Comparison of ENCODE assay signal across 14 cellular contexts in the genomic region with DNA sequence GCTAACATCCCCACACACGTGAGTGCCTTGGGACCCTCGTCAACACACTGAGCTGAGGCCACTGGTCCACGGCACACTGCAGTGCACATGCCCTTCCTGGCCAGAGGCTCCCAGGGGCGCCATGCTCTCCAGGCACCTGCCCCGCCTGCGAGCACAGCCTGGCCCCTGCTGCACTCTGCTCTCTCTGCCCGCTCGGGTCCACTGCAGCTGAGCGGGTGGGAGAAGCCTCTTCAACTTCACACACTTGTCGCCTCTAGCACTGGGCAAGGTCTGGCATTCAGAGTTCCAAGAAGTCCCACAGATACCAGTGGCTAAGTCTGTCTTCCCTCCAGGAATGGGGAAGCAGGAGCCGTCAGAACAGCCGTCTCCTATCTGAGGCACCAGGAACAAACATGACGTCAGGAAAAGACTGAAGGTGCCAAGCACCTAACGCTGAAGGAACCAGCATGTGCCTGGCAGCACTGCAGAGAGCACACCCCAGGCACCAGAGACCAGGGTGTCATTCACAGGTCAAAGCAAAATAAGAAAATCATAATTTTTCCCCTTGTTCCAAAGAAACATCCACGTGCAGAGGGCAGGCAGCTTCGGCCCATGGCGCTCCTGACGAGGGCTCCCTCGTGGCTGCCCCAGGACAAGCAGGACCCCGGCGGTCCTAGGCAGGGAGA.
DNase-seq lines count a peak whose midpoint lies in the region; ATAC-seq and TF ChIP-seq lines count a peak whose summit lies in the region.
"Had no signal": no experiment of that assay in that cellular context is flagged by ENCODE, and none has a peak within 500 bp of the region (broad histone marks: within the 10 kb centered on the region; RNA-seq: fewer than 3 reads in every experiment).

No MANE protein-coding gene starts in this region.

- H3K9me3 ChIP-seq in lower lobe of right lung = no peaks in the 10 kb centered on the region
- H3K9me3 ChIP-seq in testis = no peaks in the 10 kb centered on the region

- intact Hi-C loops in activated CD4-positive, alpha-beta memory T cell treated with anti-CD3 and anti-CD28 coated beads for 36 hours (cut with micrococcal nuclease) = no loop called here
- intact Hi-C loops in lower lobe of right lung (cut with DNase I) = no loop called here
- intact Hi-C loops in testis (cut with DNase I; ENCODE audit: low total_unique reads) = no loop called here

- H3K36me3 Mint-ChIP-seq in activated CD4-positive, alpha-beta memory T cell treated with anti-CD3 and anti-CD28 coated beads, Interleukin-2, amount 10 ng/mL, durations not matched to agents 7 days and 5 days (ENCODE audit: low read depth) = peaks cover 51% of the 10 kb centered on the region
- H3K36me3 Mint-ChIP-seq in activated CD4-positive, alpha-beta memory T cell treated with anti-CD3 and anti-CD28 coated beads for 36 hours = peaks cover 28% of the 10 kb centered on the region
- H3K36me3 Mint-ChIP-seq in chondrocyte (ENCODE audit: low read depth) = peaks cover 19% of the 10 kb centered on the region

- no peaks in the 10 kb centered on the region for H3K27me3 ChIP-seq in lower lobe of right lung (ENCODE audit: low read depth)
- H3K27me3 ChIP-seq in testis = no peaks in the 10 kb centered on the region

- POLR2A ChIA-PET in activated CD4-positive, alpha-beta memory T cell treated with anti-CD3 and anti-CD28 coated beads, Interleukin-2, amount 10 ng/mL, durations not matched to agents 7 days and 5 days (lab: Charles Lee) = no interaction called here
- POLR2A ChIA-PET in activated CD4-positive, alpha-beta memory T cell treated with anti-CD3 and anti-CD28 coated beads for 36 hours (lab: Charles Lee) = no interaction called here

- H3K27ac ChIP-seq in lower lobe of right lung (peak overlapping the region; percentile 54), testis (peak overlapping the region; percentile 46 to 86)

- H3K4me3 Mint-ChIP-seq in activated CD4-positive, alpha-beta memory T cell treated with anti-CD3 and anti-CD28 coated beads, Interleukin-2, amount 10 ng/mL, durations not matched to agents 7 days and 5 days = no peak overlapping the region
- no peak overlapping the region for H3K4me3 Mint-ChIP-seq in activated CD4-positive, alpha-beta memory T cell treated with anti-CD3 and anti-CD28 coated beads for 36 hours
- no peak overlapping the region for H3K4me3 Mint-ChIP-seq in chondrocyte (ENCODE audit: unreplicated experiment)

- no peak for TF ChIP-seq POLR2A in testis (IDR thresholded peaks at IDR 0.05)

- peak overlapping the region; percentile 47 for H3K27ac Mint-ChIP-seq in activated CD4-positive, alpha-beta memory T cell treated with anti-CD3 and anti-CD28 coated beads, Interleukin-2, amount 10 ng/mL, durations not matched to agents 7 days and 5 days
- no peak overlapping the region for H3K27ac Mint-ChIP-seq in activated CD4-positive, alpha-beta memory T cell treated with anti-CD3 and anti-CD28 coated beads for 36 hours
- peak overlapping the region; percentile 95 for H3K27ac Mint-ChIP-seq in chondrocyte (ENCODE audit: unreplicated experiment)

- H3K9me3 Mint-ChIP-seq in activated CD4-positive, alpha-beta memory T cell treated with anti-CD3 and anti-CD28 coated beads, Interleukin-2, amount 10 ng/mL, durations not matched to agents 7 days and 5 days = no peaks in the 10 kb centered on the region
- H3K9me3 Mint-ChIP-seq in activated CD4-positive, alpha-beta memory T cell treated with anti-CD3 and anti-CD28 coated beads for 36 hours = no peaks in the 10 kb centered on the region
- no peaks in the 10 kb centered on the region for H3K9me3 Mint-ChIP-seq in chondrocyte (ENCODE audit: low read depth)

- H3K36me3 ChIP-seq in lower lobe of right lung (peaks cover 48% of the 10 kb centered on the region), testis (ENCODE audit: low read depth, missing control alignments) (no peaks in the 10 kb centered on the region)

- H3K27me3 Mint-ChIP-seq in activated CD4-positive, alpha-beta memory T cell treated with anti-CD3 and anti-CD28 coated beads, Interleukin-2, amount 10 ng/mL, durations not matched to agents 7 days and 5 days = no peaks in the 10 kb centered on the region
- H3K27me3 Mint-ChIP-seq in activated CD4-positive, alpha-beta memory T cell treated with anti-CD3 and anti-CD28 coated beads for 36 hours = no peaks in the 10 kb centered on the region
- H3K27me3 Mint-ChIP-seq in chondrocyte (ENCODE audit: low read depth) = no peaks in the 10 kb centered on the region

- peaks cover 55% of the 10 kb centered on the region for H3K4me1 Mint-ChIP-seq in activated CD4-positive, alpha-beta memory T cell treated with anti-CD3 and anti-CD28 coated beads, Interleukin-2, amount 10 ng/mL, durations not matched to agents 7 days and 5 days
- H3K4me1 Mint-ChIP-seq in activated CD4-positive, alpha-beta memory T cell treated with anti-CD3 and anti-CD28 coated beads for 36 hours (ENCODE audit: low read depth) = peaks cover 43% of the 10 kb centered on the region
- H3K4me1 Mint-ChIP-seq in chondrocyte (ENCODE audit: low read depth) = peaks cover 33% of the 10 kb centered on the region

- ATAC-seq in lower lobe of right lung (peak; percentile 76 to 86), GM18519 (IDR thresholded peaks at IDR 0.05; ENCODE audit: low FRiP score, unreplicated experiment) (no peak)

- TF ChIP-seq CTCF in chondrocyte (IDR thresholded peaks at IDR 0.05) (no peak), lower lobe of right lung (IDR thresholded peaks at IDR 0.05) (no peak), testis (IDR thresholded peaks at IDR 0.05) (no peak)

- peaks cover 41% of the 10 kb centered on the region for H3K4me1 ChIP-seq in lower lobe of right lung
- H3K4me1 ChIP-seq in testis = peaks cover 36% of the 10 kb centered on the region

- H3K4me3 ChIP-seq in lower lobe of right lung = no peak overlapping the region
- H3K4me3 ChIP-seq in testis = no peak overlapping the region

- no peak for DNase-seq in activated CD4-positive, alpha-beta memory T cell treated with anti-CD3 and anti-CD28 coated beads, Interleukin-2, amount 10 ng/mL, durations not matched to agents 7 days and 5 days
- DNase-seq in activated CD4-positive, alpha-beta memory T cell treated with anti-CD3 and anti-CD28 coated beads for 36 hours = no peak
- DNase-seq in chondrocyte (ENCODE audit: low spot score) = no peak
- no peak for DNase-seq in lower lobe of right lung
- DNase-seq in testis = peak; percentile 74
- no peak for DNase-seq in D341Med (ENCODE audit: low spot score)
- no peak for DNase-seq in NCI-H146 treated with DMSO at 0.1 percent for 48 hours (lab: John Stamatoyannopoulos, UW; ENCODE audit: unreplicated experiment)
- DNase-seq: ACHN; activated CD4-positive, alpha-beta T cell treated with anti-CD3 and anti-CD28 coated beads, Interleukin-2, amount 50 U/mL, for 48 hours; dermis blood vessel endothelial cell; islet precursor cell; NCI-H146; stimulated activated CD4-positive, alpha-beta T cell treated with anti-CD3 and anti-CD28 coated beads, Interleukin-12 subunit alpha, Interleukin-12 subunit beta, amount 100 ng/mL, for 4 hours had no signal

- 66 to 82% methylated on average over 15 to 21 of the region's 21 CpGs for WGBS in testis, 2 donors

- CTCF ChIA-PET in activated CD4-positive, alpha-beta memory T cell treated with anti-CD3 and anti-CD28 coated beads, Interleukin-2, amount 10 ng/mL, durations not matched to agents 7 days and 5 days (lab: Charles Lee) = no interaction called here
- CTCF ChIA-PET in activated CD4-positive, alpha-beta memory T cell treated with anti-CD3 and anti-CD28 coated beads for 36 hours (lab: Charles Lee) = no interaction called here
